ENCODE assay signal across 1 cellular context in genomic region chr21:28992526-28993292, GRCh38.
TF ChIP-seq lines count a peak whose summit lies in the region.

Gene LTN1 (minus strand): TSS chr21:28992877. CDS start chr21:28992805, 72 bp downstream.

TF ChIP-seq in K562, 482 proteins besides CTCF, POLR2A, EP300 and RAD21 (continued from another document and continues in another):
- TF ChIP-seq PRDM10 (IDR thresholded peaks at IDR 0.05; ENCODE audit: partially characterized antibody) (peak; percentile 79), IRF9 (tag; IDR thresholded peaks at IDR 0.05) (peak; percentile 67), ATF3 (IDR thresholded peaks at IDR 0.05) (peak; percentile 98), ATF3 (CRISPR knock-in tag; conservative IDR thresholded peaks at IDR 0.05) (peak; percentile 66), NRF1 (conservative IDR thresholded peaks at IDR 0.05 in 1 of 2, IDR thresholded peaks at IDR 0.05 in 1 of 2) (peak; percentile 60 to 67), ZNF12 (CRISPR knock-in tag; IDR thresholded peaks at IDR 0.05) (no peak), E2F1 (CRISPR knock-in tag; IDR thresholded peaks at IDR 0.05) (peak; percentile 93), ARID3B (CRISPR knock-in tag; IDR thresholded peaks at IDR 0.05; ENCODE audit: borderline replicate concordance) (no peak), DNMT1 (IDR thresholded peaks at IDR 0.05) (no peak; the same call in 1 of the 2 replicates), YY1 (IDR thresholded peaks at IDR 0.05; ENCODE audit: borderline replicate concordance in 1 of 3, control insufficient read depth in 1 of 3, extremely low read depth in 1 of 3, insufficient read depth in 3 of 3, insufficient read length in 1 of 3, insufficient replicate concordance in 2 of 3, low read depth in 1 of 3, low read length in 2 of 3) (peak in 2 of 3 experiments; percentile 25 to 64), ZNF318 (IDR thresholded peaks at IDR 0.05; ENCODE audit: borderline replicate concordance in 1 of 2, low read depth in 1 of 2) (no peak), SIRT6 (IDR thresholded peaks at IDR 0.05; ENCODE audit: low read depth, low read length) (no peak), ZNF407 (IDR thresholded peaks at IDR 0.05; ENCODE audit: low read depth) (0 out of 2 replicates have a peak, but pooled peaks have one; percentile 27), MEIS2 (IDR thresholded peaks at IDR 0.05; ENCODE audit: partially characterized antibody) (peak; percentile 71), TRIM28 (IDR thresholded peaks at IDR 0.05) (no peak), CREBBP (IDR thresholded peaks at IDR 0.05; ENCODE audit: low read depth, low read length) (no peak), MCM5 (IDR thresholded peaks at IDR 0.05; ENCODE audit: low read depth) (no peak), ETS2 (tag; IDR thresholded peaks at IDR 0.05; ENCODE audit: borderline replicate concordance, poor library complexity, severe bottlenecking) (no peak), ID3 (CRISPR knock-in tag; IDR thresholded peaks at IDR 0.05) (no peak), ID3 (tag; IDR thresholded peaks at IDR 0.05) (peak; percentile 83; the same call in 1 of the 2 replicates), SMC3 (conservative IDR thresholded peaks at IDR 0.05; ENCODE audit: insufficient read depth, low read depth, low read length) (peak; percentile 29; the same call in 1 of the 2 replicates)
